Comparison of ENCODE assay signal across 1 cellular context in the genomic region with DNA sequence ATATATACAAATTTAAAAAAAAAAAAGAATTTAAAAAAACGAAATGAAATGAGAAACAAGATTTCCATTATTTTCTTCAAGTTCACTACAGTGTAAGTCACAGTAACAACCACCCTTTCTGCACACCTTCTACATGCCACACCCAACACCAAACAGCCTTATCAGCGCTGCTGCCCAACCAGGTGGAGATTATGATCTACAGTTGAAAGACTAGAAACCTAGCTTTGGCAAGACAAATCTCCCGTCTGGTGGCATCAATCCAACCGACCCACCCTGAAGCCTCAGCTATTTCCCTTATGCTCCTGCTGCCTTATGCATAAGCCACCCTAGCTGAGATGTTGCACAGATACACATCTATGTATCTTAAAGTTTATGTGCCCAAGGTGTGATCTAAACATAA.
TF ChIP-seq lines count a peak whose summit lies in the region.

No MANE protein-coding gene starts in this region.

TF ChIP-seq in GM23338, 12 proteins besides CTCF, POLR2A, EP300 and RAD21 (continued from another document):
- TF ChIP-seq, protein P1, sequence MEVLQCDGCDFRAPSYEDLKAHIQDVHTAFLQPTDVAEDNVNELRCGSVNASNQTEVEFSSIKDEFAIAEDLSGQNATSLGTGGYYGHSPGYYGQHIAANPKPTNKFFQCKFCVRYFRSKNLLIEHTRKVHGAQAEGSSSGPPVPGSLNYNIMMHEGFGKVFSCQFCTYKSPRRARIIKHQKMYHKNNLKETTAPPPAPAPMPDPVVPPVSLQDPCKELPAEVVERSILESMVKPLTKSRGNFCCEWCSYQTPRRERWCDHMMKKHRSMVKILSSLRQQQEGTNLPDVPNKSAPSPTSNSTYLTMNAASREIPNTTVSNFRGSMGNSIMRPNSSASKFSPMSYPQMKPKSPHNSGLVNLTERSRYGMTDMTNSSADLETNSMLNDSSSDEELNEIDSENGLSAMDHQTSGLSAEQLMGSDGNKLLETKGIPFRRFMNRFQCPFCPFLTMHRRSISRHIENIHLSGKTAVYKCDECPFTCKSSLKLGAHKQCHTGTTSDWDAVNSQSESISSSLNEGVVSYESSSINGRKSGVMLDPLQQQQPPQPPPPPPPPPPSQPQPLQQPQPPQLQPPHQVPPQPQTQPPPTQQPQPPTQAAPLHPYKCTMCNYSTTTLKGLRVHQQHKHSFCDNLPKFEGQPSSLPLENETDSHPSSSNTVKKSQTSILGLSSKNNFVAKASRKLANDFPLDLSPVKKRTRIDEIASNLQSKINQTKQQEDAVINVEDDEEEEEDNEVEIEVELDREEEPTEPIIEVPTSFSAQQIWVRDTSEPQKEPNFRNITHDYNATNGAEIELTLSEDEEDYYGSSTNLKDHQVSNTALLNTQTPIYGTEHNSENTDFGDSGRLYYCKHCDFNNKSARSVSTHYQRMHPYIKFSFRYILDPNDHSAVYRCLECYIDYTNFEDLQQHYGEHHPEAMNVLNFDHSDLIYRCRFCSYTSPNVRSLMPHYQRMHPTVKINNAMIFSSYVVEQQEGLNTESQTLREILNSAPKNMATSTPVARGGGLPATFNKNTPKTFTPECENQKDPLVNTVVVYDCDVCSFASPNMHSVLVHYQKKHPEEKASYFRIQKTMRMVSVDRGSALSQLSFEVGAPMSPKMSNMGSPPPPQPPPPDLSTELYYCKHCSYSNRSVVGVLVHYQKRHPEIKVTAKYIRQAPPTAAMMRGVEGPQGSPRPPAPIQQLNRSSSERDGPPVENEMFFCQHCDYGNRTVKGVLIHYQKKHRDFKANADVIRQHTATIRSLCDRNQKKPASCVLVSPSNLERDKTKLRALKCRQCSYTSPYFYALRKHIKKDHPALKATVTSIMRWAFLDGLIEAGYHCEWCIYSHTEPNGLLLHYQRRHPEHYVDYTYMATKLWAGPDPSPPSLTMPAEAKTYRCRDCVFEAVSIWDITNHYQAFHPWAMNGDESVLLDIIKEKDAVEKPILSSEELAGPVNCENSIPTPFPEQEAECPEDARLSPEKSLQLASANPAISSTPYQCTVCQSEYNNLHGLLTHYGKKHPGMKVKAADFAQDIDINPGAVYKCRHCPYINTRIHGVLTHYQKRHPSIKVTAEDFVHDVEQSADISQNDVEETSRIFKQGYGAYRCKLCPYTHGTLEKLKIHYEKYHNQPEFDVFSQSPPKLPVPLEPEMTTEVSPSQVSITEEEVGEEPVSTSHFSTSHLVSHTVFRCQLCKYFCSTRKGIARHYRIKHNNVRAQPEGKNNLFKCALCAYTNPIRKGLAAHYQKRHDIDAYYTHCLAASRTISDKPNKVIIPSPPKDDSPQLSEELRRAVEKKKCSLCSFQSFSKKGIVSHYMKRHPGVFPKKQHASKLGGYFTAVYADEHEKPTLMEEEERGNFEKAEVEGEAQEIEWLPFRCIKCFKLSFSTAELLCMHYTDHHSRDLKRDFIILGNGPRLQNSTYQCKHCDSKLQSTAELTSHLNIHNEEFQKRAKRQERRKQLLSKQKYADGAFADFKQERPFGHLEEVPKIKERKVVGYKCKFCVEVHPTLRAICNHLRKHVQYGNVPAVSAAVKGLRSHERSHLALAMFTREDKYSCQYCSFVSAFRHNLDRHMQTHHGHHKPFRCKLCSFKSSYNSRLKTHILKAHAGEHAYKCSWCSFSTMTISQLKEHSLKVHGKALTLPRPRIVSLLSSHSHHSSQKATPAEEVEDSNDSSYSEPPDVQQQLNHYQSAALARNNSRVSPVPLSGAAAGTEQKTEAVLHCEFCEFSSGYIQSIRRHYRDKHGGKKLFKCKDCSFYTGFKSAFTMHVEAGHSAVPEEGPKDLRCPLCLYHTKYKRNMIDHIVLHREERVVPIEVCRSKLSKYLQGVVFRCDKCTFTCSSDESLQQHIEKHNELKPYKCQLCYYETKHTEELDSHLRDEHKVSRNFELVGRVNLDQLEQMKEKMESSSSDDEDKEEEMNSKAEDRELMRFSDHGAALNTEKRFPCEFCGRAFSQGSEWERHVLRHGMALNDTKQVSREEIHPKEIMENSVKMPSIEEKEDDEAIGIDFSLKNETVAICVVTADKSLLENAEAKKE (CRISPR knock-in tag; IDR thresholded peaks at IDR 0.05), result no peak
